In the genomic region with DNA sequence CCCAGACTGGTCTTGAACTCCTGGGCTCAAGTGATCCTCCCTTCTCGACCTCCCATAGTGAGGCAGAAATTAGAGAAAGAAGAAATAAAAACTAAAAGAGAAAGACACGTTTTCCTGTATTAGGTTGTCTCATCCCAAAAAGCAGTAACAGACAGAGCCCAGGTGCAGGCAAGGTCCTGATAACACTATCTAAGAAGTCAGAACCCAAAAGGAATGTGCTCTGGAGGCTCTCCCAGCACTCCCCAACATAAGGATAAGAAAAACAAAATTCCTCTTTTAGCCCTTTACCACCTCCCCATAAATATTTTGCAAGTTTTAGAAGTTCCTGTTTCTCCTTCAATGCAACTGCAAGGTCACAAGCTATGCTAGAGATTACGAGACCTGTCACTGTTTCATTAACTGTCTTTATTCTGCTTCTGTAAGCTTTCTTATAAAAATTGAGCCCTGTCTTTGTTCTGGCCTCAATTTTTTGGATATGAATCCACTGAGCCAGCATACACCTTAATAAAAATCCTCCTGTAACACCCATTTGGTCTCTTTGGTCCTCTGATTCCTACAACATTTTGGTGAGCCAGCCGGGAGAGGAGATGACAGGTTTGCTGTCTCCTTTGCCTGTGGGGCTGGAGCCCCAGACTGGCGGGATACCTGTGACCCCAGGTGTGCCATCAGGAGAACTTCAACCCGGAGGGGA, we compare ENCODE assay signal across 22 cellular contexts.
"Had no signal": no experiment of that assay in that cellular context is flagged by ENCODE, and none has a peak within 500 bp of the region (broad histone marks: within the 10 kb centered on the region; RNA-seq: fewer than 3 reads in every experiment).

No MANE protein-coding gene starts in this region.

- ATAC-seq: activated CD4-positive, CD25-positive, alpha-beta regulatory T cell treated with anti-CD3 and anti-CD28 coated beads, Interleukin-2, amount 50 U/mL, for 24 hours; activated naive CD8-positive, alpha-beta T cell treated with anti-CD3 and anti-CD28 coated beads, Interleukin-2, amount 50 U/mL, for 24 hours; gastroesophageal sphincter; heart left ventricle had no signal

- H3K4me3 Mint-ChIP-seq: activated naive CD4-positive, alpha-beta T cell treated with anti-CD3 and anti-CD28 coated beads, Interleukin-2, amount 10 ng/mL, durations not matched to agents 7 days and 5 days; activated naive CD8-positive, alpha-beta T cell treated with anti-CD3 and anti-CD28 coated beads, Interleukin-2, amount 50 U/mL, for 24 hours; neural crest cell had no signal

- H3K9me3 Mint-ChIP-seq: activated naive CD4-positive, alpha-beta T cell treated with anti-CD3 and anti-CD28 coated beads, Interleukin-2, amount 10 ng/mL, durations not matched to agents 7 days and 5 days had no signal

- H3K4me1 ChIP-seq: gastroesophageal sphincter, left ventricle myocardium inferior, prostate gland, right atrium auricular region had no signal

- H3K27me3 ChIP-seq: brain microvascular endothelial cell, gastroesophageal sphincter, heart left ventricle, right atrium auricular region had no signal

- H3K9me3 ChIP-seq: gastroesophageal sphincter, heart left ventricle, left ventricle myocardium inferior, prostate gland, right atrium auricular region had no signal

- H3K27ac ChIP-seq: brain microvascular endothelial cell, gastroesophageal sphincter, left ventricle myocardium inferior, prostate gland, right atrium auricular region had no signal

- H3K36me3 Mint-ChIP-seq: activated naive CD4-positive, alpha-beta T cell treated with anti-CD3 and anti-CD28 coated beads, Interleukin-2, amount 10 ng/mL, durations not matched to agents 7 days and 5 days had no signal

- H3K27me3 Mint-ChIP-seq: activated naive CD4-positive, alpha-beta T cell treated with anti-CD3 and anti-CD28 coated beads, Interleukin-2, amount 10 ng/mL, durations not matched to agents 7 days and 5 days; activated naive CD8-positive, alpha-beta T cell treated with anti-CD3 and anti-CD28 coated beads, Interleukin-2, amount 50 U/mL, for 24 hours had no signal

- DNase-seq: activated CD8-positive, alpha-beta memory T cell treated with anti-CD3 and anti-CD28 coated beads for 24 hours; activated CD8-positive, alpha-beta memory T cell treated with anti-CD3 and anti-CD28 coated beads, Interleukin-2, amount 50 U/mL, for 48 hours; activated effector memory CD4-positive, alpha-beta T cell treated with Interleukin-2 at 50 U/mL for 16 hours; activated naive CD4-positive, alpha-beta T cell treated with anti-CD3 and anti-CD28 coated beads, Interleukin-2, amount 10 ng/mL, durations not matched to agents 7 days and 5 days; activated naive CD8-positive, alpha-beta T cell treated with anti-CD3 and anti-CD28 coated beads, Interleukin-2, amount 50 U/mL, for 24 hours; activated T-cell treated with anti-CD3 and anti-CD28 coated beads, Interleukin-2, amount 50 U/mL, for 48 hours; aorta; brain microvascular endothelial cell; central memory CD4-positive, alpha-beta T cell; heart left ventricle; left ventricle myocardium inferior; mammary epithelial cell; stimulated activated CD4-positive, alpha-beta T cell treated with anti-CD3 and anti-CD28 coated beads, Interleukin-12 subunit alpha, Interleukin-12 subunit beta, amount 100 ng/mL, for 4 hours; stimulated activated CD4-positive, alpha-beta T cell treated with anti-CD3 and anti-CD28 coated beads, Interleukin-1b, Interleukin-23, amount 100 ng/mL, for 48 hours; stimulated activated CD8-positive, alpha-beta memory T cell treated with anti-CD3 and anti-CD28 coated beads, Interleukin-4, amount 100 ng/mL, for 48 hours; stimulated activated naive CD4-positive, alpha-beta T cell; T1000 had no signal

- H3K27ac Mint-ChIP-seq: activated naive CD4-positive, alpha-beta T cell treated with anti-CD3 and anti-CD28 coated beads, Interleukin-2, amount 10 ng/mL, durations not matched to agents 7 days and 5 days; activated naive CD8-positive, alpha-beta T cell treated with anti-CD3 and anti-CD28 coated beads, Interleukin-2, amount 50 U/mL, for 24 hours had no signal

- H3K4me3 ChIP-seq: gastroesophageal sphincter, heart left ventricle, left ventricle myocardium inferior, prostate gland, right atrium auricular region had no signal

- H3K36me3 ChIP-seq: brain microvascular endothelial cell, gastroesophageal sphincter, heart left ventricle, left ventricle myocardium inferior, prostate gland, right atrium auricular region had no signal

- H3K4me1 Mint-ChIP-seq: activated naive CD4-positive, alpha-beta T cell treated with anti-CD3 and anti-CD28 coated beads, Interleukin-2, amount 10 ng/mL, durations not matched to agents 7 days and 5 days; activated naive CD8-positive, alpha-beta T cell treated with anti-CD3 and anti-CD28 coated beads, Interleukin-2, amount 50 U/mL, for 24 hours; neural crest cell had no signal
